Comparison of ENCODE assay signal across 16 cellular contexts in genomic region chr22:45210577-45211431, GRCh38. TPM values are rescaled to one million over a fixed set of nuclear protein-coding genes. Genes with fewer than 3 reads are reported as not detected.
A peak's percentile ranks its signal among the peaks of the same experiment; 100 is the strongest.
DNase-seq lines count a peak whose midpoint lies in the region; ATAC-seq, FAIRE-seq and TF ChIP-seq lines count a peak whose summit lies in the region.
"Had no signal": no experiment of that assay in that cellular context is flagged by ENCODE, and none has a peak within 500 bp of the region (broad histone marks: within the 10 kb centered on the region; RNA-seq: fewer than 3 reads in every experiment).

No MANE protein-coding gene starts in this region.

- POLR2A ChIA-PET in AG04449 (lab: Yijun Ruan, JAX) (interaction anchor here (0.7 kb wide), 1 partner anchor 476 kb away, joined by 3 read pairs; no protein-coding TSS in a partner anchor), IMR-90 (lab: Charles Lee; ENCODE audit: unreplicated experiment) (interaction anchor here (0.6 kb wide), 1 partner anchor 47 kb away, joined by 3 read pairs; the partner anchor contains the start of gene NUP50), H1 (lab: Charles Lee; ENCODE audit: partially characterized antibody) (interaction anchor here (1.0 to 1.3 kb wide), 4 partner anchors 9 to 100 kb away, joined by 3 to 4 read pairs (median 3); no protein-coding TSS in a partner anchor)

- H3K27me3 ChIP-seq in IMR-90 (ENCODE audit: control insufficient read depth, insufficient read depth, low read length), result no peaks in the 10 kb centered on the region
- H3K27me3 ChIP-seq in H1 (replicated peaks in 1 of 4; ENCODE audit: control insufficient read depth in 3 of 4, extremely low read depth in 1 of 4, insufficient read depth in 3 of 4, low read length in 3 of 4), result no peaks in the 10 kb centered on the region
- H3K27me3 ChIP-seq: tibial nerve had no signal

- H3K4me3 ChIP-seq in AG04449 (ENCODE audit: low read depth, low read length) (no peak overlapping the region; the same call in none of the 2 replicates), IMR-90 (ENCODE audit: insufficient read depth, low read depth, low read length) (no peak overlapping the region), H1 (ENCODE audit: extremely low read depth in 1 of 4, insufficient read depth in 2 of 4, low read depth in 3 of 4, low read length in 4 of 4) (no peak overlapping the region)
- H3K4me3 ChIP-seq: lung had no signal

- H3K9me3 ChIP-seq in IMR-90 (ENCODE audit: control insufficient read depth, insufficient read depth, low read length) (no peaks in the 10 kb centered on the region), H1 (ENCODE audit: insufficient read depth in 2 of 2, low read depth in 1 of 2, low read length in 1 of 2) (no peaks in the 10 kb centered on the region)
- H3K9me3 ChIP-seq: tibial nerve had no signal

- H2AK5ac ChIP-seq in IMR-90 (ENCODE audit: low read depth, low read length) (peak overlapping the region; percentile 98; the same call in 1 of the 2 replicates), H1 (ENCODE audit: low read depth, low read length) (no peak overlapping the region)

- H2BK120ac ChIP-seq in IMR-90 (ENCODE audit: low read depth, low read length) (peak overlapping the region; percentile 82), H1 (replicated peaks; ENCODE audit: low read depth, low read length) (no peak overlapping the region)

- TF ChIP-seq EP300 in H1 (IDR thresholded peaks at IDR 0.05; ENCODE audit: borderline replicate concordance in 1 of 2, low read depth in 2 of 2, low read length in 2 of 2), result no peak

- peak overlapping the region; percentile 84; the same call in 1 of the 2 replicates for H4K91ac ChIP-seq in IMR-90 (ENCODE audit: insufficient read depth, low read depth, low read length)
- H4K91ac ChIP-seq in H1 (replicated peaks; ENCODE audit: insufficient read length, low read length), result no peak overlapping the region

- peak overlapping the region; percentile 52 for H2AK9ac ChIP-seq in IMR-90 (replicated peaks; ENCODE audit: low read depth, low read length, poor library complexity)

- no peaks in the 10 kb centered on the region for H3K23me2 ChIP-seq in H1 (ENCODE audit: low read depth, low read length)

- H3K27ac Mint-ChIP-seq in osteocyte (ENCODE audit: unreplicated experiment), result peak overlapping the region; percentile 91
- H3K27ac Mint-ChIP-seq: endodermal cell had no signal

- peak overlapping the region; percentile 64 for H3K4me3 Mint-ChIP-seq in osteocyte (ENCODE audit: unreplicated experiment)
- H3K4me3 Mint-ChIP-seq: endodermal cell had no signal

- H3K4me2 ChIP-seq in IMR-90 (ENCODE audit: low read depth, low read length), result peak overlapping the region; percentile 72; the same call in 1 of the 2 replicates
- no peak overlapping the region for H3K4me2 ChIP-seq in H1 (ENCODE audit: insufficient read depth in 1 of 2, low read depth in 2 of 2, low read length in 2 of 2)

- no peaks in the 10 kb centered on the region for H3K27me3 Mint-ChIP-seq in osteocyte (ENCODE audit: unreplicated experiment)

- H3K56ac ChIP-seq in IMR-90 (ENCODE audit: extremely low read depth, insufficient read depth, low read length) (no peak overlapping the region), H1 (replicated peaks; ENCODE audit: insufficient read length, low read depth, low read length) (no peak overlapping the region)

- H3K4me1 ChIP-seq in IMR-90 (ENCODE audit: control insufficient read depth, insufficient read depth, low read length) (peaks cover 40% of the 10 kb centered on the region), H1 (replicated peaks in 1 of 4; ENCODE audit: control insufficient read depth in 3 of 4, insufficient read depth in 4 of 4, low read length in 3 of 4) (peaks cover 0 to 19% (median 8%) of the 10 kb centered on the region in 4 experiments; a peak in 6 of 7 replicates)

- peaks cover 2% of the 10 kb centered on the region; the same call in 1 of the 2 replicates for H3K36me3 ChIP-seq in IMR-90 (ENCODE audit: control insufficient read depth, insufficient read depth, low read length)
- H3K36me3 ChIP-seq in H1 (ENCODE audit: control insufficient read depth in 2 of 4, insufficient read depth in 4 of 4, low read length in 3 of 4), result no peaks in the 10 kb centered on the region

- FAIRE-seq in H1 (lab: Jason Lieb, UNC), result no peak

- peak overlapping the region; percentile 30; the same call in 1 of the 2 replicates for H3K23ac ChIP-seq in IMR-90 (ENCODE audit: low read depth, low read length)
- no peak overlapping the region for H3K23ac ChIP-seq in H1 (ENCODE audit: insufficient read length)

- no peak overlapping the region for H2BK12ac ChIP-seq in H1 (ENCODE audit: low read depth, low read length)

- H3K18ac ChIP-seq in IMR-90 (ENCODE audit: low read depth, low read length) (no peak overlapping the region; the same call in 1 of the 2 replicates), H1 (ENCODE audit: extremely low read depth, low read length) (no peak overlapping the region)

- in situ Hi-C loops in IMR-90 (cut with MboI; ENCODE audit: low sequenced_read_pairs), result no loop called here

- peak overlapping the region; percentile 75; the same call in 1 of the 2 replicates for H3K27ac ChIP-seq in IMR-90 (ENCODE audit: insufficient read depth, low read length)
- H3K27ac ChIP-seq in H1 (ENCODE audit: low read depth, low read length), result no peak overlapping the region

- H2BK5ac ChIP-seq in IMR-90 (ENCODE audit: low read depth, low read length, poor library complexity, severe bottlenecking) (no peak overlapping the region), H1 (ENCODE audit: low read depth, low read length) (no peak overlapping the region)

- H3K4me1 Mint-ChIP-seq in osteocyte (ENCODE audit: unreplicated experiment), result peaks cover 55% of the 10 kb centered on the region

- TF ChIP-seq CTCF in AG04449 (IDR thresholded peaks at IDR 0.05; ENCODE audit: insufficient read depth, low read length, missing control alignments) (no peak), IMR-90 (conservative IDR thresholded peaks at IDR 0.05; ENCODE audit: low read depth, low read length) (no peak), H1 (IDR thresholded peaks at IDR 0.05; ENCODE audit: control extremely low read depth in 1 of 3, insufficient read depth in 1 of 3, low read depth in 1 of 3, low read length in 3 of 3) (no peak), osteocyte (IDR thresholded peaks at IDR 0.05) (no peak)

- H3K79me2 ChIP-seq in H1 (ENCODE audit: control insufficient read depth in 1 of 2, insufficient read depth in 2 of 2, low read length in 2 of 2), result peaks cover 0 to 10% of the 10 kb centered on the region in 2 experiments; a peak in 2 of 4 replicates

- H3K4ac ChIP-seq in IMR-90 (ENCODE audit: low read depth, low read length), result peak overlapping the region; percentile 76
- no peak overlapping the region for H3K4ac ChIP-seq in H1 (replicated peaks; ENCODE audit: insufficient read length, low read depth, low read length)

- no peaks in the 10 kb centered on the region for H3K9me3 Mint-ChIP-seq in osteocyte (ENCODE audit: unreplicated experiment)
- H3K9me3 Mint-ChIP-seq: endodermal cell had no signal

- no TSS peak for BruUV-seq in IMR-90 (replicated peaks; lab: Mats Ljungman, UMichigan)

- intact Hi-C loops in IMR-90 (cut with micrococcal nuclease), result no loop called here

- H3K9ac ChIP-seq in IMR-90 (ENCODE audit: low read depth, low read length) (no peak overlapping the region), H1 (replicated peaks in 1 of 4; ENCODE audit: extremely low read depth in 1 of 4, low read depth in 3 of 4, low read length in 3 of 4) (no peak overlapping the region)

- H3K14ac ChIP-seq in IMR-90 (replicated peaks; ENCODE audit: low read depth, low read length) (peak overlapping the region; percentile 87; the same call in 1 of the 2 replicates), H1 (ENCODE audit: insufficient read length) (no peak overlapping the region)

- CTCF ChIA-PET in AG04449 (lab: Yijun Ruan, JAX) (interaction anchor here (0.6 to 1.6 kb wide), 4 partner anchors 24 to 55 kb away, joined by 3 to 4 read pairs (median 4); no protein-coding TSS in a partner anchor), IMR-90 (lab: Yijun Ruan, JAX) (no interaction called here), H1 (lab: Charles Lee; ENCODE audit: partially characterized antibody) (interaction anchor here (0.7 to 4.4 kb wide), 9 partner anchors 7 to 110 kb away, joined by 3 to 25 read pairs (median 11); no protein-coding TSS in a partner anchor)

- H2AFZ ChIP-seq in IMR-90 (replicated peaks; ENCODE audit: low read length, poor library complexity) (no peak overlapping the region), H1 (ENCODE audit: low read length) (no peak overlapping the region)

- peaks cover 38% of the 10 kb centered on the region for H4K20me1 ChIP-seq in IMR-90 (ENCODE audit: insufficient read depth, low read length)
- peaks cover 4 to 21% of the 10 kb centered on the region in 2 experiments for H4K20me1 ChIP-seq in H1 (replicated peaks in 1 of 2; ENCODE audit: control insufficient read depth in 1 of 2, insufficient read depth in 2 of 2, low read length in 2 of 2)

- ATAC-seq in IMR-90 (ENCODE audit: low read depth) (no peak), HG03095 (IDR thresholded peaks at IDR 0.05; ENCODE audit: unreplicated experiment) (no peak)

- H4K8ac ChIP-seq in IMR-90 (ENCODE audit: low read depth in 2 of 2, low read length in 2 of 2) (no peak overlapping the region; a peak in 1 of 4 replicates), H1 (ENCODE audit: extremely low read depth, insufficient read depth, low read length) (no peak overlapping the region)

- TF ChIP-seq POLR2A in IMR-90 (IDR thresholded peaks at IDR 0.05; ENCODE audit: low read depth, low read length) (no peak), H1 (IDR thresholded peaks at IDR 0.05; ENCODE audit: control extremely low read depth in 1 of 2, low read depth in 2 of 2, low read length in 2 of 2) (no peak)

- peak; percentile 51 for DNase-seq in AG04449 (ENCODE audit: low read depth, low spot score)
- no peak for DNase-seq in IMR-90
- DNase-seq in H1 (ENCODE audit: low read depth in 1 of 2, low spot score in 2 of 2), result no peak
- DNase-seq in osteocyte (ENCODE audit: extremely low spot score, unreplicated experiment), result no peak
- DNase-seq in activated CD4-positive, alpha-beta T cell treated with anti-CD3 and anti-CD28 coated beads for 48 hours, result no peak
- DNase-seq in epidermal melanocyte (ENCODE audit: insufficient read length, low spot score), result no peak
- no peak for DNase-seq in KG1 (lab: John Stamatoyannopoulos, UW)
- DNase-seq: activated CD4-positive, CD25-positive, alpha-beta regulatory T cell treated with anti-CD3 and anti-CD28 coated beads, Interleukin-2, amount 50 U/mL, for 72 hours; AML-193; endodermal cell; NCI-H2029 treated with DMSO at 0.1 percent for 48 hours; occipital lobe; stimulated activated CD4-positive, alpha-beta T cell treated with anti-CD3 and anti-CD28 coated beads, Interleukin-12 subunit alpha, Interleukin-12 subunit beta, amount 100 ng/mL, for 4 hours had no signal

- dilution Hi-C loops in IMR-90 (cut with HindIII; ENCODE audit: low sequenced_read_pairs, unreplicated experiment), result no loop called here

- peaks cover 26 to 67% of the 10 kb centered on the region in 2 experiments for H3K79me1 ChIP-seq in IMR-90 (ENCODE audit: low read depth in 1 of 2, low read length in 2 of 2)
- H3K79me1 ChIP-seq in H1 (ENCODE audit: low read depth, low read length), result peaks cover 8% of the 10 kb centered on the region

- H4K5ac ChIP-seq in IMR-90 (ENCODE audit: low read depth, low read length), result no peak overlapping the region
- H4K5ac ChIP-seq in H1 (ENCODE audit: insufficient read length, low read depth, low read length), result no peak overlapping the region

- H2BK20ac ChIP-seq in IMR-90 (ENCODE audit: low read depth, low read length) (peak overlapping the region; percentile 82; the same call in 1 of the 2 replicates), H1 (ENCODE audit: low read length) (no peak overlapping the region)

- WGBS in IMR-90 (ENCODE audit: extremely low coverage in 2 of 2, insufficient read length in 1 of 2), 2 experiments, result 92% methylated on average over 10 of the region's 23 CpGs; no CpG with 5 or more reads in 1 of the 2 experiments
- WGBS in H1 (ENCODE audit: extremely low coverage in 1 of 2, insufficient coverage in 1 of 2, insufficient read length in 1 of 2, insufficient replicate concordance in 2 of 2, low coverage in 1 of 2, low lambda C conversion rate in 2 of 2, missing lambda C conversion rate in 1 of 2), 2 experiments, result 94% methylated on average over 23 of the region's 23 CpGs; no CpG with 5 or more reads in 1 of the 2 experiments

- peaks cover 33% of the 10 kb centered on the region for H3K9me1 ChIP-seq in IMR-90 (ENCODE audit: insufficient read depth, low read length)

- H3K36me3 Mint-ChIP-seq in osteocyte (ENCODE audit: unreplicated experiment), result peaks cover 3% of the 10 kb centered on the region

- TF ChIP-seq RAD21 in IMR-90 (IDR thresholded peaks at IDR 0.05; ENCODE audit: low read length) (no peak), H1 (IDR thresholded peaks at IDR 0.05 in 1 of 2, conservative IDR thresholded peaks at IDR 0.05 in 1 of 2; ENCODE audit: low read depth in 2 of 2, low read length in 2 of 2) (no peak)

- peak overlapping the region; percentile 57; the same call in 1 of the 3 replicates for H2BK15ac ChIP-seq in IMR-90 (ENCODE audit: low read depth, low read length)
- H2BK15ac ChIP-seq in H1 (ENCODE audit: low read length), result 0 out of 2 replicates have a peak overlapping the region, but pooled peaks have one; percentile 46

RNA-seq across cellular contexts. Expression of gene KIAA0930, which starts 29.9 kb away (rescaled TPM):
- total RNA-seq in IMR-90 (2012; rRNA removed) (21.7 and 25.3 TPM in 2 replicates), osteocyte (53.1 and 64.7 TPM in 2 replicates)
- polyA plus RNA-seq in IMR-90 (2012; rRNA removed) (34.1 and 38.1 TPM in 2 replicates), H1 (2011; rRNA removed) (66.1 and 95.4 TPM in 2 replicates)
- 45.7 and 62.0 TPM in 2 replicates for polyA plus RNA-seq in IMR-90 (2012; cell fraction: cytosol; rRNA removed)
- 134 and 167 TPM in 2 replicates for polyA plus RNA-seq in IMR-90 (2012; cell fraction: nucleus; rRNA removed; ENCODE audit: low replicate concordance)
- 61.9 and 65.3 TPM in 2 replicates for total RNA-seq in H1 (2021; fragmentation: NEBNext Ultra II Directional; extraction: Animal tissue kit (Norgen Biotek cat#: 25700))
- 66.9 TPM for polyA plus RNA-seq in H1 (2011; cell fraction: cytosol; rRNA removed)
- 77.9 TPM for polyA plus RNA-seq in H1 (2011; cell fraction: nucleus; rRNA removed)
- 37.4 to 53.7 TPM (median 45.5 TPM) in 4 replicates for polyA plus RNA-seq in H1 (2012, experiment 1 of 2)
- 32.4 TPM for polyA plus RNA-seq in H1 (2012, experiment 2 of 2)
- 50.5 TPM for polyA plus RNA-seq in H1 (2013, experiment 1 of 2)
- polyA plus RNA-seq in H1 (2013, experiment 2 of 2), result 53.3 TPM
- polyA minus RNA-seq in H1 (2011; rRNA and poly(A)+ RNA removed), result 25.2 and 28.4 TPM in 2 replicates
- 27.8 TPM for polyA minus RNA-seq in H1 (2011; cell fraction: cytosol; rRNA and poly(A)+ RNA removed)
- polyA minus RNA-seq in H1 (2011; cell fraction: nucleus; rRNA and poly(A)+ RNA removed), result 14.2 TPM

RNA-seq across cellular contexts. Expression of gene NUP50, which starts 47.1 kb away (rescaled TPM):
- total RNA-seq in IMR-90 (2012; rRNA removed) (61.1 and 65.4 TPM in 2 replicates), osteocyte (44.1 and 48.3 TPM in 2 replicates)
- polyA plus RNA-seq in IMR-90 (2012; rRNA removed) (10.3 and 12.8 TPM in 2 replicates), H1 (2011; rRNA removed) (16.4 and 20.0 TPM in 2 replicates)
- polyA plus RNA-seq in IMR-90 (2012; cell fraction: cytosol; rRNA removed), result 6.0 and 7.5 TPM in 2 replicates
- polyA plus RNA-seq in IMR-90 (2012; cell fraction: nucleus; rRNA removed; ENCODE audit: low replicate concordance), result 5.9 and 17.2 TPM in 2 replicates
- 112 and 118 TPM in 2 replicates for total RNA-seq in H1 (2021; fragmentation: NEBNext Ultra II Directional; extraction: Animal tissue kit (Norgen Biotek cat#: 25700))
- 21.3 TPM for polyA plus RNA-seq in H1 (2011; cell fraction: cytosol; rRNA removed)
- polyA plus RNA-seq in H1 (2011; cell fraction: nucleus; rRNA removed), result 56.5 TPM
- polyA plus RNA-seq in H1 (2012, experiment 1 of 2), result 45.2 to 74.0 TPM (median 59.8 TPM) in 4 replicates
- polyA plus RNA-seq in H1 (2012, experiment 2 of 2), result 3.5 TPM
- polyA plus RNA-seq in H1 (2013, experiment 1 of 2), result 49.7 TPM
- 48.2 TPM for polyA plus RNA-seq in H1 (2013, experiment 2 of 2)
- polyA minus RNA-seq in H1 (2011; rRNA and poly(A)+ RNA removed), result 108 and 121 TPM in 2 replicates
- polyA minus RNA-seq in H1 (2011; cell fraction: cytosol; rRNA and poly(A)+ RNA removed), result 35.6 TPM
- 45.5 TPM for polyA minus RNA-seq in H1 (2011; cell fraction: nucleus; rRNA and poly(A)+ RNA removed)
